Comparison of ENCODE assay signal across 8 cellular contexts in the genomic region with DNA sequence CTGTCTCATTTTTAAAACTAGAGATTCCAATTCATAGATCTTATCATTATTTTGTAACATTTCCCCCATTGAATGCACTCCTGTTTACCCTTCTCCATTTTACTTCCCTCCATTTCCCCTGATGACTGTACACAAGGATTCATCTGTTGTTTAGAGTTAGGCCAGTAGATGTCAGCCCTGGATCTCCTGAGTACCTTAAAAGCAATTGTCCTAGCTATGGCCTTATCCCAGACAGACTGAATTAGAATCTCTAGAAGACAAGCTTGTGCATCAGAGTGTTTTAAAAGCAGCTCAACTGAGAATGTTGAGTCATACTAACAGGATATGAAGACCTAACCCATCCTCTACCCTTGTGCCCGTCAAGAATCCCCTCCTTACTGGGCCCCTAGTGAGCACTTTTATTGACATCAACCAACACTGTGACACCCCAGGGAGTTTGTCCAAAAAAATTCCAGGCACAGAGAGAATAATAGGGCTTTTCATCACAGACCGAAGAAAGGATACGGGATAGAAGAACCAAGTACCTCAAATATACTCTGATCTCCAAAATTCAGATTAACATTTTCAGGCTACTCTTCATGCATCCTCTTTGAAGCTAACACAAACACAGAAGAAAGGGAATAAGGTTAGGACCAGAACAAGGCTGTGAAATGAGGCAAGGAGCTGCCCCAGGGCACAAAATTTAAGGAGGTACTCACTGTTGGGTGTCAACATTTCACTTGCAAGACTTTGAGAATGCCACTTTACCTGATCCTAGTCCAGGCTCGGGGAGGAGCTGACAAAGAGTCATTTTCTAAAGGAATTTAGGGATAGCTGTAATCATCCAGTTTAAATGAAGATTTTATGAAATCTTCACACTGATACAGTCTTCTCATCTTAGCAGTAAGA. TPM values are rescaled to one million over a fixed set of nuclear protein-coding genes. Genes with fewer than 3 reads are reported as not detected.
DNase-seq lines count a peak whose midpoint lies in the region; ATAC-seq, FAIRE-seq and TF ChIP-seq lines count a peak whose summit lies in the region.

No MANE protein-coding gene starts in this region.

- no peak overlapping the region for H3K4me3 ChIP-seq in NB4 (ENCODE audit: low read depth, low read length)

- H3K9me3 Mint-ChIP-seq in activated T-helper 2 cell treated with anti-CD3 and anti-CD28 coated beads, Interferon-gamma antibody, Interleukin-2, Interleukin-4, amounts not matched to agents 10 μg/mL and 5 μg/mL and 100 μg/mL, durations not matched to agents 14 hours and 24 hours and 36 hours = no peaks in the 10 kb centered on the region

- peak overlapping the region; percentile 46 for H3K27ac Mint-ChIP-seq in activated T-helper 2 cell treated with anti-CD3 and anti-CD28 coated beads, Interferon-gamma antibody, Interleukin-2, Interleukin-4, amounts not matched to agents 10 μg/mL and 5 μg/mL and 100 μg/mL, durations not matched to agents 14 hours and 24 hours and 36 hours

- peak; percentile 94 for ATAC-seq in HG02678 (IDR thresholded peaks at IDR 0.05; ENCODE audit: unreplicated experiment)

- no peak overlapping the region for H3K4me3 Mint-ChIP-seq in activated T-helper 2 cell treated with anti-CD3 and anti-CD28 coated beads, Interferon-gamma antibody, Interleukin-2, Interleukin-4, amounts not matched to agents 10 μg/mL and 5 μg/mL and 100 μg/mL, durations not matched to agents 14 hours and 24 hours and 36 hours (ENCODE audit: low read depth)

- peak; percentile 63 for TF ChIP-seq CTCF in GM13977 (IDR thresholded peaks at IDR 0.05; ENCODE audit: extremely low read depth, insufficient read depth, missing control alignments)
- peak; percentile 33 for TF ChIP-seq CTCF in NB4 (IDR thresholded peaks at IDR 0.05; ENCODE audit: low read depth, low read length)

- H3K4me1 Mint-ChIP-seq in activated T-helper 2 cell treated with anti-CD3 and anti-CD28 coated beads, Interferon-gamma antibody, Interleukin-2, Interleukin-4, amounts not matched to agents 10 μg/mL and 5 μg/mL and 100 μg/mL, durations not matched to agents 14 hours and 24 hours and 36 hours (ENCODE audit: low read depth) = peaks cover 65% of the 10 kb centered on the region

- intact Hi-C loops in activated T-helper 2 cell treated with anti-CD3 and anti-CD28 coated beads, Interferon-gamma antibody, Interleukin-2, Interleukin-4, amounts not matched to agents 10 μg/mL and 5 μg/mL and 100 μg/mL, durations not matched to agents 14 hours and 24 hours and 36 hours (cut with micrococcal nuclease) = loop anchor here (1.0 to 2.0 kb wide), 4 partner anchors 17 to 389 kb away; partner anchors contain the start of gene ZBED2
- intact Hi-C loops in head of caudate nucleus (cut with DNase I) = no loop called here

- no peak for TF ChIP-seq POLR2A in NB4 (IDR thresholded peaks at IDR 0.05; ENCODE audit: extremely low read depth, insufficient read length)

- peaks cover 82% of the 10 kb centered on the region for H3K36me3 Mint-ChIP-seq in activated T-helper 2 cell treated with anti-CD3 and anti-CD28 coated beads, Interferon-gamma antibody, Interleukin-2, Interleukin-4, amounts not matched to agents 10 μg/mL and 5 μg/mL and 100 μg/mL, durations not matched to agents 14 hours and 24 hours and 36 hours (ENCODE audit: low read depth)

- peak; percentile 77 for DNase-seq in AG20443 (ENCODE audit: low spot score)
- DNase-seq in GM13977 (ENCODE audit: low spot score) = peak; percentile 42
- peak; percentile 45 for DNase-seq in NB4 (ENCODE audit: low read depth)
- DNase-seq in activated T-helper 2 cell treated with anti-CD3 and anti-CD28 coated beads, Interferon-gamma antibody, Interleukin-2, Interleukin-4, amounts not matched to agents 10 μg/mL and 5 μg/mL and 100 μg/mL, durations not matched to agents 14 hours and 24 hours and 36 hours (ENCODE audit: low spot score) = no peak
- no peak for DNase-seq in head of caudate nucleus
- DNase-seq in stimulated activated CD4-positive, alpha-beta T cell treated with anti-CD3 and anti-CD28 coated beads, Interleukin-2, amount 100 ng/mL, for 24 hours = no peak

- H3K27me3 Mint-ChIP-seq in activated T-helper 2 cell treated with anti-CD3 and anti-CD28 coated beads, Interferon-gamma antibody, Interleukin-2, Interleukin-4, amounts not matched to agents 10 μg/mL and 5 μg/mL and 100 μg/mL, durations not matched to agents 14 hours and 24 hours and 36 hours (ENCODE audit: low read depth) = no peaks in the 10 kb centered on the region

- in situ Hi-C loops in GM13977 (cut with MboI; ENCODE audit: low pct_unique_long_range_greater_than_20kb, low sequenced_read_pairs, unreplicated experiment) = no loop called here

- peak; percentile 99 for FAIRE-seq in islet of Langerhans (lab: Jason Lieb, UNC)

RNA-seq across cellular contexts. Expression of gene ZBED2, which starts 17.1 kb away (rescaled TPM):
- total RNA-seq in activated T-helper 2 cell treated with anti-CD3 and anti-CD28 coated beads, Interferon-gamma antibody, Interleukin-2, Interleukin-4, amounts not matched to agents 10 μg/mL and 5 μg/mL and 100 μg/mL, durations not matched to agents 14 hours and 24 hours and 36 hours = 543 and 546 TPM in 2 replicates

RNA-seq across cellular contexts. Expression of gene CD96, which starts 36.0 kb away (rescaled TPM):
- 64.2 and 67.9 TPM in 2 replicates for total RNA-seq in activated T-helper 2 cell treated with anti-CD3 and anti-CD28 coated beads, Interferon-gamma antibody, Interleukin-2, Interleukin-4, amounts not matched to agents 10 μg/mL and 5 μg/mL and 100 μg/mL, durations not matched to agents 14 hours and 24 hours and 36 hours

Comparison
In these comparisons a context has a peak if more than half of its experiments do, and no peak if none do; other contexts are left out.
1. DNase-seq: peak in AG20443 (single experiment), GM13977 (single experiment) and NB4 (single experiment); none in activated T-helper 2 cell treated with anti-CD3 and anti-CD28 coated beads, Interferon-gamma antibody, Interleukin-2, Interleukin-4, amounts not matched to agents 10 μg/mL and 5 μg/mL and 100 μg/mL, durations not matched to agents 14 hours and 24 hours and 36 hours (single experiment), head of caudate nucleus (0 of 42) and stimulated activated CD4-positive, alpha-beta T cell treated with anti-CD3 and anti-CD28 coated beads, Interleukin-2, amount 100 ng/mL, for 24 hours (0 of 2).